Comparison of ENCODE assay signal across 1 cellular context in genomic region chrX:14028473-14028872, GRCh38.
A peak's percentile ranks its signal among the peaks of the same experiment; 100 is the strongest.
TF ChIP-seq lines count a peak whose summit lies in the region.

No MANE protein-coding gene starts in this region.

TF ChIP-seq in GM12878, 131 proteins besides CTCF, POLR2A, EP300 and RAD21 (continued from another document and continues in another):
- no peak for TF ChIP-seq PML (IDR thresholded peaks at IDR 0.05; ENCODE audit: low read length)
- TF ChIP-seq ZSCAN29 (IDR thresholded peaks at IDR 0.05) = no peak
- no peak for TF ChIP-seq CUX1 (IDR thresholded peaks at IDR 0.05; ENCODE audit: insufficient replicate concordance, low read depth, low read length)
- no peak for TF ChIP-seq POLR2AphosphoS2 (IDR thresholded peaks at IDR 0.05; ENCODE audit: low read depth, low read length)
- no peak for TF ChIP-seq PRDM15 (CRISPR knock-in tag; IDR thresholded peaks at IDR 0.05)
- TF ChIP-seq BCLAF1 (IDR thresholded peaks at IDR 0.05) = no peak
- TF ChIP-seq SPI1 (IDR thresholded peaks at IDR 0.05; ENCODE audit: borderline replicate concordance, insufficient read depth, low read depth, low read length) = no peak
- TF ChIP-seq YY1 (IDR thresholded peaks at IDR 0.05; ENCODE audit: low read depth, low read length) = no peak
- TF ChIP-seq NFYA (IDR thresholded peaks at IDR 0.05; ENCODE audit: borderline replicate concordance, low read depth, low read length) = no peak
- TF ChIP-seq WRNIP1 (IDR thresholded peaks at IDR 0.05; ENCODE audit: borderline replicate concordance, low read depth, low read length) = no peak
- no peak for TF ChIP-seq HDAC6 (IDR thresholded peaks at IDR 0.05; ENCODE audit: unreplicated experiment)
- TF ChIP-seq PKNOX1 (IDR thresholded peaks at IDR 0.05) = peak; percentile 80
- TF ChIP-seq USF1 (IDR thresholded peaks at IDR 0.05; ENCODE audit: borderline replicate concordance, extremely low read length, insufficient read depth, low read depth, low read length) = no peak
- no peak for TF ChIP-seq FOS (IDR thresholded peaks at IDR 0.05; ENCODE audit: borderline replicate concordance, extremely low read depth, insufficient read length)
- no peak for TF ChIP-seq SIX5 (IDR thresholded peaks at IDR 0.05; ENCODE audit: low read depth, low read length, severe bottlenecking)
- TF ChIP-seq NKRF (conservative IDR thresholded peaks at IDR 0.05) = no peak
- no peak for TF ChIP-seq BACH1 (IDR thresholded peaks at IDR 0.05; ENCODE audit: borderline replicate concordance)
- no peak for TF ChIP-seq CHD1 (IDR thresholded peaks at IDR 0.05; ENCODE audit: low read depth, low read length)
- no peak for TF ChIP-seq SIN3A (IDR thresholded peaks at IDR 0.05; ENCODE audit: low read depth, low read length)
- TF ChIP-seq IKZF1 (conservative IDR thresholded peaks at IDR 0.05) = 0 out of 2 replicates have a peak, but pooled peaks have one; percentile 23
- no peak for TF ChIP-seq MAX (IDR thresholded peaks at IDR 0.05; ENCODE audit: low read depth, low read length)
- TF ChIP-seq RFX5 (IDR thresholded peaks at IDR 0.05; ENCODE audit: low read depth, low read length) = no peak
- TF ChIP-seq NRF1 (conservative IDR thresholded peaks at IDR 0.05; ENCODE audit: low read depth, low read length) = no peak
- TF ChIP-seq ZNF207 (IDR thresholded peaks at IDR 0.05; ENCODE audit: borderline replicate concordance) = no peak
- no peak for TF ChIP-seq EED (IDR thresholded peaks at IDR 0.05; ENCODE audit: low read depth)
- no peak for TF ChIP-seq MYB (IDR thresholded peaks at IDR 0.05; ENCODE audit: borderline replicate concordance, low read depth, low read length)
- no peak for TF ChIP-seq FOXK2 (IDR thresholded peaks at IDR 0.05)
- peak; percentile 25 to 39; a peak in 3 of 4 replicates for TF ChIP-seq IKZF2 (IDR thresholded peaks at IDR 0.05)
- no peak for TF ChIP-seq DPF2 (IDR thresholded peaks at IDR 0.05)
- no peak for TF ChIP-seq ZBTB33 (IDR thresholded peaks at IDR 0.05)
- no peak for TF ChIP-seq CBFB (IDR thresholded peaks at IDR 0.05; ENCODE audit: low read depth)
- TF ChIP-seq PAX5 (IDR thresholded peaks at IDR 0.05; ENCODE audit: borderline replicate concordance, low read depth, low read length) = no peak
- TF ChIP-seq ZNF384 (IDR thresholded peaks at IDR 0.05; ENCODE audit: borderline replicate concordance, low read depth, low read length) = peak; percentile 40; the same call in 1 of the 2 replicates
- no peak for TF ChIP-seq PAX8 (IDR thresholded peaks at IDR 0.05)
- no peak for TF ChIP-seq REST (IDR thresholded peaks at IDR 0.05; ENCODE audit: low read depth, low read length)
